ENCODE assay signal across 9 cellular contexts in genomic region chr11:36391062-36391461, GRCh38.
DNase-seq lines count a peak whose midpoint lies in the region; ATAC-seq and TF ChIP-seq lines count a peak whose summit lies in the region.
"Had no signal": no experiment of that assay in that cellular context is flagged by ENCODE, and none has a peak within 500 bp of the region (broad histone marks: within the 10 kb centered on the region; RNA-seq: fewer than 3 reads in every experiment).

No MANE protein-coding gene starts in this region.

- peak overlapping the region; percentile 47 for H3K4me3 Mint-ChIP-seq in activated CD4-positive, alpha-beta T cell treated with anti-CD3 and anti-CD28 coated beads, Interleukin-2, amount 10 ng/mL, durations not matched to agents 24 days and 14 days
- peak overlapping the region; percentile 29 to 37 for H3K4me3 Mint-ChIP-seq in effector memory CD8-positive, alpha-beta T cell
- no peak overlapping the region for H3K4me3 Mint-ChIP-seq in WTC11

- peak overlapping the region; percentile 1 to 58 (median 11) for H3K27ac ChIP-seq in spleen

- TF ChIP-seq CTCF in spleen (IDR thresholded peaks at IDR 0.05 in 8 of 11, conservative IDR thresholded peaks at IDR 0.05 in 3 of 11): peak in 6 of 11 experiments; percentile 14 to 46 (median 24)
- TF ChIP-seq CTCF in WTC11 (IDR thresholded peaks at IDR 0.05): no peak

- CTCF ChIA-PET in WTC11 (lab: Charles Lee): no interaction called here

- WGBS in spleen, 5 donors: 12 to 31% (median 26%) methylated on average over 1 to 2 of the region's 2 CpGs

- peaks cover 4% of the 10 kb centered on the region for H3K9me3 Mint-ChIP-seq in activated CD4-positive, alpha-beta T cell treated with anti-CD3 and anti-CD28 coated beads, Interleukin-2, amount 10 ng/mL, durations not matched to agents 24 days and 14 days
- no peaks in the 10 kb centered on the region for H3K9me3 Mint-ChIP-seq in effector memory CD8-positive, alpha-beta T cell
- H3K9me3 Mint-ChIP-seq in WTC11: no peaks in the 10 kb centered on the region

- peaks cover 0 to 25% (median 8%) of the 10 kb centered on the region in 6 donors for H3K36me3 ChIP-seq in spleen

- intact Hi-C loops in activated CD4-positive, alpha-beta T cell treated with anti-CD3 and anti-CD28 coated beads, Interleukin-2, amount 10 ng/mL, durations not matched to agents 24 days and 14 days (cut with micrococcal nuclease): loop anchor here (2.0 kb wide), 1 partner anchor 52 kb away; no protein-coding TSS in a partner anchor
- intact Hi-C loops in spleen (cut with DNase I; ENCODE audit: low total_unique reads): loop anchor here (10.0 kb wide), 1 partner anchor 86 kb away; no protein-coding TSS in a partner anchor

- POLR2A ChIA-PET in WTC11 (lab: Charles Lee): no interaction called here

- no peak for TF ChIP-seq POLR2A in spleen (IDR thresholded peaks at IDR 0.05)

- H3K4me3 ChIP-seq in spleen: peak overlapping the region in 1 of 8 donors; percentile 6

- peak overlapping the region; percentile 80 for H3K27ac Mint-ChIP-seq in activated CD4-positive, alpha-beta T cell treated with anti-CD3 and anti-CD28 coated beads, Interleukin-2, amount 10 ng/mL, durations not matched to agents 24 days and 14 days
- H3K27ac Mint-ChIP-seq in effector memory CD8-positive, alpha-beta T cell: peak overlapping the region; percentile 85 to 86
- no peak overlapping the region for H3K27ac Mint-ChIP-seq in WTC11

- peaks cover 64% of the 10 kb centered on the region for H3K4me1 Mint-ChIP-seq in activated CD4-positive, alpha-beta T cell treated with anti-CD3 and anti-CD28 coated beads, Interleukin-2, amount 10 ng/mL, durations not matched to agents 24 days and 14 days
- H3K4me1 Mint-ChIP-seq in effector memory CD8-positive, alpha-beta T cell (ENCODE audit: low read depth in 2 of 2): peaks cover 75 to 83% of the 10 kb centered on the region in 2 donors
- 0 out of 2 replicates have a peak, but pooled peaks cover 2% of the 10 kb centered on the region for H3K4me1 Mint-ChIP-seq in WTC11

- H3K27me3 ChIP-seq in spleen (replicated peaks in 1 of 7): no peaks in the 10 kb centered on the region

- H3K9me3 ChIP-seq in spleen: no peaks in the 10 kb centered on the region

- no peak for DNase-seq in activated CD4-positive, alpha-beta T cell treated with anti-CD3 and anti-CD28 coated beads, Interleukin-2, amount 10 ng/mL, durations not matched to agents 24 days and 14 days
- DNase-seq in activated CD4-positive, alpha-beta T cell treated with anti-CD3 and anti-CD28 coated beads, Interleukin-2, amount 50 U/mL, for 1 hour: no peak
- peak; percentile 75 for DNase-seq in OCI-M1 (lab: John Stamatoyannopoulos, UW)
- DNase-seq in effector memory CD8-positive, alpha-beta T cell: no peak
- DNase-seq in spleen: no peak
- no peak for DNase-seq in WTC11 (ENCODE audit: low spot score)
- no peak for DNase-seq in NCI-H446 treated with DMSO at 0.1 percent for 48 hours (lab: John Stamatoyannopoulos, UW)
- DNase-seq in activated gamma-delta T cell (lab: John Stamatoyannopoulos, UW): no peak

- H3K4me1 ChIP-seq in spleen: peaks cover 43 to 100% (median 75%) of the 10 kb centered on the region in 6 donors

- no peaks in the 10 kb centered on the region for H3K27me3 Mint-ChIP-seq in activated CD4-positive, alpha-beta T cell treated with anti-CD3 and anti-CD28 coated beads, Interleukin-2, amount 10 ng/mL, durations not matched to agents 24 days and 14 days
- no peaks in the 10 kb centered on the region for H3K27me3 Mint-ChIP-seq in effector memory CD8-positive, alpha-beta T cell
- H3K27me3 Mint-ChIP-seq in WTC11 (ENCODE audit: low read depth): no peaks in the 10 kb centered on the region

- H3K36me3 Mint-ChIP-seq in activated CD4-positive, alpha-beta T cell treated with anti-CD3 and anti-CD28 coated beads, Interleukin-2, amount 10 ng/mL, durations not matched to agents 24 days and 14 days (ENCODE audit: low read depth): peaks cover 45% of the 10 kb centered on the region
- H3K36me3 Mint-ChIP-seq in effector memory CD8-positive, alpha-beta T cell (ENCODE audit: insufficient read depth): peaks cover 45% of the 10 kb centered on the region
- no peaks in the 10 kb centered on the region for H3K36me3 Mint-ChIP-seq in WTC11

- peak; percentile 32 for ATAC-seq in effector memory CD8-positive, alpha-beta T cell (replicated peaks)
- ATAC-seq in WTC11: no peak
- ATAC-seq: Panc1 had no signal

TF ChIP-seq in WTC11, 78 proteins besides CTCF, POLR2A, EP300 and RAD21:
- no peak for TF ChIP-seq ATF3 (CRISPR knock-in tag; conservative IDR thresholded peaks at IDR 0.05)
